In genomic region chr2:205755923-205756322, GRCh38 we compare ENCODE assay signal across 13 cellular contexts.
A peak's percentile ranks its signal among the peaks of the same experiment; 100 is the strongest.
DNase-seq lines count a peak whose midpoint lies in the region; ATAC-seq and TF ChIP-seq lines count a peak whose summit lies in the region.
"Had no signal": no experiment of that assay in that cellular context is flagged by ENCODE, and none has a peak within 500 bp of the region (broad histone marks: within the 10 kb centered on the region; RNA-seq: fewer than 3 reads in every experiment).

No MANE protein-coding gene starts in this region.

- intact Hi-C loops in testis (cut with DNase I; ENCODE audit: low total_unique reads), result no loop called here

- TF ChIP-seq POLR2A in testis (IDR thresholded peaks at IDR 0.05), result no peak

- no peaks in the 10 kb centered on the region for H4K20me1 ChIP-seq in GM23248 (ENCODE audit: insufficient read depth)

- no peaks in the 10 kb centered on the region for H3K79me2 ChIP-seq in GM23248 (ENCODE audit: insufficient read depth)

- H2BK5ac ChIP-seq in neuronal stem cell (ENCODE audit: low read length), result no peak overlapping the region

- H3K4me2 ChIP-seq in GM23248 (ENCODE audit: unreplicated experiment) (no peak overlapping the region), neuronal stem cell (ENCODE audit: insufficient read depth, low read length, poor library complexity, severe bottlenecking) (no peak overlapping the region)

- H3K36me3 Mint-ChIP-seq in mesothelial cell of epicardium, result peaks cover 3% of the 10 kb centered on the region

- H3K4me1 ChIP-seq in GM23248 (ENCODE audit: insufficient read depth) (peaks cover 26% of the 10 kb centered on the region), testis (peaks cover 33% of the 10 kb centered on the region), neuronal stem cell (ENCODE audit: control insufficient read depth in 2 of 2, insufficient read depth in 1 of 2, low read depth in 1 of 2, low read length in 2 of 2) (peaks cover 11 to 14% of the 10 kb centered on the region in 2 donors)

- H3K36me3 ChIP-seq in GM23248 (ENCODE audit: low read depth) (no peaks in the 10 kb centered on the region), testis (ENCODE audit: low read depth, missing control alignments) (no peaks in the 10 kb centered on the region), neuronal stem cell (replicated peaks in 1 of 2; ENCODE audit: control insufficient read depth in 2 of 2, insufficient read depth in 2 of 2, low read length in 2 of 2) (peaks cover 0 to 49% of the 10 kb centered on the region in 2 donors)

- H2BK120ac ChIP-seq in neuronal stem cell (ENCODE audit: low read depth, low read length), result no peak overlapping the region

- no peak overlapping the region for H3K4me3 ChIP-seq in GM23248
- peak overlapping the region; percentile 10 for H3K4me3 ChIP-seq in coronary artery
- H3K4me3 ChIP-seq in testis, result no peak overlapping the region
- no peak overlapping the region for H3K4me3 ChIP-seq in neuronal stem cell (ENCODE audit: low read length in 2 of 2)

- no peak for TF ChIP-seq CTCF in coronary artery (IDR thresholded peaks at IDR 0.05)
- TF ChIP-seq CTCF in mesothelial cell of epicardium (IDR thresholded peaks at IDR 0.05; ENCODE audit: unreplicated experiment), result no peak
- no peak for TF ChIP-seq CTCF in testis (IDR thresholded peaks at IDR 0.05)

- in situ Hi-C loops in GM23248 (cut with MboI), result no loop called here

- no peaks in the 10 kb centered on the region for H3K27me3 ChIP-seq in GM23248 (replicated peaks; ENCODE audit: insufficient read depth)
- no peaks in the 10 kb centered on the region for H3K27me3 ChIP-seq in testis
- no peaks in the 10 kb centered on the region for H3K27me3 ChIP-seq in neuronal stem cell (ENCODE audit: control insufficient read depth in 3 of 3, insufficient read depth in 3 of 3, low read depth in 1 of 3, low read length in 3 of 3)

- H2AK5ac ChIP-seq in neuronal stem cell (ENCODE audit: low read depth, low read length), result no peak overlapping the region

- no peak overlapping the region for H2BK12ac ChIP-seq in neuronal stem cell (ENCODE audit: low read length)

- 79 to 80% methylated on average over 3 of the region's 3 CpGs for WGBS in GM23248 (ENCODE audit: low coverage in 1 of 2, low lambda C conversion rate in 2 of 2, missing lambda C conversion rate in 2 of 2), 2 experiments
- 53 to 56% methylated on average over 3 of the region's 3 CpGs for WGBS in testis, 2 donors
- no CpG with 5 or more reads among the region's 3 CpGs for WGBS in neuronal stem cell (ENCODE audit: extremely low coverage in 2 of 2, insufficient read length in 2 of 2, insufficient replicate concordance in 1 of 2), 2 donors

- H2BK15ac ChIP-seq in neuronal stem cell (ENCODE audit: low read length), result no peak overlapping the region

- H3K79me1 ChIP-seq in neuronal stem cell (ENCODE audit: low read depth, low read length), result no peaks in the 10 kb centered on the region

- ATAC-seq in GM21447 (IDR thresholded peaks at IDR 0.05; ENCODE audit: unreplicated experiment) (no peak), HG03108 (IDR thresholded peaks at IDR 0.05; ENCODE audit: unreplicated experiment) (no peak)
- ATAC-seq: T-helper 17 cell had no signal

- peaks cover 9% of the 10 kb centered on the region for H3F3A ChIP-seq in GM23248 (ENCODE audit: insufficient read depth)

- peaks cover 71% of the 10 kb centered on the region for H3K4me1 Mint-ChIP-seq in mesothelial cell of epicardium
- H3K4me1 Mint-ChIP-seq: activated CD4-positive, alpha-beta T cell treated with anti-CD3 and anti-CD28 coated beads, Interleukin-2, amount 10 ng/mL, durations not matched to agents 7 days and 5 days; T-helper 17 cell had no signal

- H4K91ac ChIP-seq in neuronal stem cell (ENCODE audit: low read depth, low read length, poor library complexity), result no peak overlapping the region

- no peak overlapping the region for H3K27ac ChIP-seq in GM23248
- H3K27ac ChIP-seq in coronary artery, result peak overlapping the region; percentile 91 to 92
- peak overlapping the region in 1 of 2 donors; percentile 81 for H3K27ac ChIP-seq in testis
- no peak overlapping the region for H3K27ac ChIP-seq in neuronal stem cell (replicated peaks; ENCODE audit: low read length)

- no peak overlapping the region for H4K8ac ChIP-seq in neuronal stem cell (ENCODE audit: low read depth, low read length)

- H3K9ac ChIP-seq in GM23248 (no peak overlapping the region), neuronal stem cell (ENCODE audit: low read depth, low read length, poor library complexity) (no peak overlapping the region)

- peak overlapping the region; percentile 88 for H3K27ac Mint-ChIP-seq in mesothelial cell of epicardium
- H3K27ac Mint-ChIP-seq: activated CD4-positive, alpha-beta T cell treated with anti-CD3 and anti-CD28 coated beads, Interleukin-2, amount 10 ng/mL, durations not matched to agents 7 days and 5 days; CD4-positive, alpha-beta T cell; T-helper 17 cell had no signal

- H3K4me3 Mint-ChIP-seq in mesothelial cell of epicardium, result no peak overlapping the region
- H3K4me3 Mint-ChIP-seq: activated CD4-positive, alpha-beta T cell treated with anti-CD3 and anti-CD28 coated beads, Interleukin-2, amount 10 ng/mL, durations not matched to agents 7 days and 5 days; CD4-positive, alpha-beta T cell; T-helper 17 cell had no signal

- H3K4ac ChIP-seq in neuronal stem cell (ENCODE audit: low read length), result no peak overlapping the region

- H3K9me3 ChIP-seq in GM23248 (ENCODE audit: low read depth), result no peaks in the 10 kb centered on the region
- no peaks in the 10 kb centered on the region for H3K9me3 ChIP-seq in testis
- no peaks in the 10 kb centered on the region for H3K9me3 ChIP-seq in neuronal stem cell (replicated peaks in 1 of 2; ENCODE audit: control insufficient read depth in 2 of 2, insufficient read depth in 1 of 2, low read depth in 1 of 2, low read length in 2 of 2)

- no peaks in the 10 kb centered on the region for H3K9me3 Mint-ChIP-seq in mesothelial cell of epicardium
- H3K9me3 Mint-ChIP-seq: activated CD4-positive, alpha-beta T cell treated with anti-CD3 and anti-CD28 coated beads, Interleukin-2, amount 10 ng/mL, durations not matched to agents 7 days and 5 days; CD4-positive, alpha-beta T cell had no signal

- H3K14ac ChIP-seq in neuronal stem cell (ENCODE audit: low read length), result no peak overlapping the region

- H3K18ac ChIP-seq in neuronal stem cell (ENCODE audit: low read length), result no peak overlapping the region

- DNase-seq in GM23248 (peak; percentile 21), coronary artery (ENCODE audit: low spot score) (peak; percentile 86), mesothelial cell of epicardium (ENCODE audit: low spot score in 2 of 2, unreplicated experiment in 2 of 2) (no peak), testis (peak; percentile 42), neuronal stem cell (ENCODE audit: low spot score) (no peak), NCI-H2029 (lab: John Stamatoyannopoulos, UW) (no peak)
- DNase-seq: activated CD4-positive, alpha-beta T cell treated with anti-CD3 and anti-CD28 coated beads, Interleukin-2, amount 10 ng/mL, durations not matched to agents 7 days and 5 days; CD4-positive, alpha-beta T cell; kidney; NCI-H1105 treated with DMSO at 0.1 percent for 48 hours; T-helper 17 cell had no signal

- no peaks in the 10 kb centered on the region for H3K9me2 ChIP-seq in GM23248 (ENCODE audit: insufficient read depth)

- H3K27me3 Mint-ChIP-seq in mesothelial cell of epicardium (ENCODE audit: low read depth), result no peaks in the 10 kb centered on the region

- H2AFZ ChIP-seq in GM23248 (no peak overlapping the region), neuronal stem cell (ENCODE audit: low read length) (no peak overlapping the region)

- H3K23ac ChIP-seq in neuronal stem cell (ENCODE audit: low read depth, low read length, poor library complexity), result no peak overlapping the region

Comparison
In these comparisons a context has a peak if more than half of its experiments do, and no peak if none do; other contexts are left out.
1. DNase-seq: peak in GM23248 (single experiment), coronary artery (single experiment) and testis (single experiment); none in mesothelial cell of epicardium (0 of 2), neuronal stem cell (single experiment) and NCI-H2029 (single experiment).
2. H3K27ac ChIP-seq: peak in coronary artery (2 of 2); none in GM23248 (single experiment) and neuronal stem cell (single experiment).